1 cellular context compared by ENCODE assay signal in the genomic region with DNA sequence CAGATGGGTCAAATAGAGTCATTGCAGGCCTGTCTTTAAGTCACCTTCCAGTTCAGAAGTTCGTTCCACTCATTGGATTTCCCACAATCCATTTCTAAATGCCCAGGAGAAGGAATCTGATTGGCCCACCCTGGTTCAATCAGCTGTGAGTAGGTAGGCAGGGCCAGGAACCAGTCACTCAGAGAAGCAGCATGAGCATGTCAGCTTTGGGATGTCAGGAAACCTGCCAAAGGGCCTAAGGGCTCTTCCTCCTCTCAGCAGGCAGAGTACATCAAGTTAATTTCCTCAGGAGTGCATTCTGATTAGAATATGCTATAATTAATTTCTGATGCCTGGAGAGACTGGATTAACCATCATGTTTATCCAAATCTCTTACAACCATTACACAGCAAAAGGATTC.
TF ChIP-seq lines count a peak whose summit lies in the region.

No MANE protein-coding gene starts in this region.

TF ChIP-seq in WTC11, 78 proteins besides CTCF, POLR2A, EP300 and RAD21 (continued from another document):
- TF ChIP-seq, protein P1, sequence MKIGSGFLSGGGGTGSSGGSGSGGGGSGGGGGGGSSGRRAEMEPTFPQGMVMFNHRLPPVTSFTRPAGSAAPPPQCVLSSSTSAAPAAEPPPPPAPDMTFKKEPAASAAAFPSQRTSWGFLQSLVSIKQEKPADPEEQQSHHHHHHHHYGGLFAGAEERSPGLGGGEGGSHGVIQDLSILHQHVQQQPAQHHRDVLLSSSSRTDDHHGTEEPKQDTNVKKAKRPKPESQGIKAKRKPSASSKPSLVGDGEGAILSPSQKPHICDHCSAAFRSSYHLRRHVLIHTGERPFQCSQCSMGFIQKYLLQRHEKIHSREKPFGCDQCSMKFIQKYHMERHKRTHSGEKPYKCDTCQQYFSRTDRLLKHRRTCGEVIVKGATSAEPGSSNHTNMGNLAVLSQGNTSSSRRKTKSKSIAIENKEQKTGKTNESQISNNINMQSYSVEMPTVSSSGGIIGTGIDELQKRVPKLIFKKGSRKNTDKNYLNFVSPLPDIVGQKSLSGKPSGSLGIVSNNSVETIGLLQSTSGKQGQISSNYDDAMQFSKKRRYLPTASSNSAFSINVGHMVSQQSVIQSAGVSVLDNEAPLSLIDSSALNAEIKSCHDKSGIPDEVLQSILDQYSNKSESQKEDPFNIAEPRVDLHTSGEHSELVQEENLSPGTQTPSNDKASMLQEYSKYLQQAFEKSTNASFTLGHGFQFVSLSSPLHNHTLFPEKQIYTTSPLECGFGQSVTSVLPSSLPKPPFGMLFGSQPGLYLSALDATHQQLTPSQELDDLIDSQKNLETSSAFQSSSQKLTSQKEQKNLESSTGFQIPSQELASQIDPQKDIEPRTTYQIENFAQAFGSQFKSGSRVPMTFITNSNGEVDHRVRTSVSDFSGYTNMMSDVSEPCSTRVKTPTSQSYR (CRISPR knock-in tag; IDR thresholded peaks at IDR 0.05) = no peak
- no peak for TF ChIP-seq PRRX2 (CRISPR knock-in tag; IDR thresholded peaks at IDR 0.05)
- TF ChIP-seq, protein P2, sequence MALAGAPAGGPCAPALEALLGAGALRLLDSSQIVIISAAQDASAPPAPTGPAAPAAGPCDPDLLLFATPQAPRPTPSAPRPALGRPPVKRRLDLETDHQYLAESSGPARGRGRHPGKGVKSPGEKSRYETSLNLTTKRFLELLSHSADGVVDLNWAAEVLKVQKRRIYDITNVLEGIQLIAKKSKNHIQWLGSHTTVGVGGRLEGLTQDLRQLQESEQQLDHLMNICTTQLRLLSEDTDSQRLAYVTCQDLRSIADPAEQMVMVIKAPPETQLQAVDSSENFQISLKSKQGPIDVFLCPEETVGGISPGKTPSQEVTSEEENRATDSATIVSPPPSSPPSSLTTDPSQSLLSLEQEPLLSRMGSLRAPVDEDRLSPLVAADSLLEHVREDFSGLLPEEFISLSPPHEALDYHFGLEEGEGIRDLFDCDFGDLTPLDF (CRISPR knock-in tag; IDR thresholded peaks at IDR 0.05) = no peak
- TF ChIP-seq, protein P3, sequence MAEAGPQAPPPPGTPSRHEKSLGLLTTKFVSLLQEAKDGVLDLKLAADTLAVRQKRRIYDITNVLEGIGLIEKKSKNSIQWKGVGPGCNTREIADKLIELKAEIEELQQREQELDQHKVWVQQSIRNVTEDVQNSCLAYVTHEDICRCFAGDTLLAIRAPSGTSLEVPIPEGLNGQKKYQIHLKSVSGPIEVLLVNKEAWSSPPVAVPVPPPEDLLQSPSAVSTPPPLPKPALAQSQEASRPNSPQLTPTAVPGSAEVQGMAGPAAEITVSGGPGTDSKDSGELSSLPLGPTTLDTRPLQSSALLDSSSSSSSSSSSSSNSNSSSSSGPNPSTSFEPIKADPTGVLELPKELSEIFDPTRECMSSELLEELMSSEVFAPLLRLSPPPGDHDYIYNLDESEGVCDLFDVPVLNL (CRISPR knock-in tag; IDR thresholded peaks at IDR 0.05; ENCODE audit: borderline replicate concordance, low read depth) = no peak
